ENCODE assay signal across 11 cellular contexts in the genomic region with DNA sequence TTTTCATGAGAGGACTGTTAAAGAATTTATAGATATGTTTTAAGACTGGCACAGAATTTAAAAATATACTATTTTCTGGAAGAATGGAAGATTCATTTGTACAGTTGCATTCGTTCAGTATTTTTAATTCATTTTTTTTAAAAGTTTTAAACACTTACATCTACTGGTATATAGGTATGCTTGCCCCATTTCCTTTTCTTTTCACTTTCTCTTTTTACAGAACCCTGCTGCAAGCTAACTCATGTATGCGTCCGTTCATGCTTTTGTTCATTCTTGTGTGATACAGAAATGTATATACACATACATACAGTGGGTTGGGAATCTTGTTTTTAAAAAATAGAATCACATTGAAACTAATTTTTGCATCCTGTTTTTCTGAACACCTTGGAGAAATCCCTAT. TPM values are rescaled to one million over a fixed set of nuclear protein-coding genes. Genes with fewer than 3 reads are reported as not detected.
DNase-seq lines count a peak whose midpoint lies in the region; ATAC-seq and TF ChIP-seq lines count a peak whose summit lies in the region.
"Had no signal": no experiment of that assay in that cellular context is flagged by ENCODE, and none has a peak within 500 bp of the region (broad histone marks: within the 10 kb centered on the region; RNA-seq: fewer than 3 reads in every experiment).

No MANE protein-coding gene starts in this region.

- H3K4me1 Mint-ChIP-seq in activated naive CD4-positive, alpha-beta T cell treated with anti-CD3 and anti-CD28 coated beads, Interleukin-2, amount 50 U/mL, for 24 hours = peaks cover 80% of the 10 kb centered on the region

- no peaks in the 10 kb centered on the region for H3K9me3 ChIP-seq in KOPT-K1 (ENCODE audit: insufficient read depth, low read length, poor library complexity, severe bottlenecking)
- no peaks in the 10 kb centered on the region for H3K9me3 ChIP-seq in colonic mucosa
- H3K9me3 ChIP-seq in upper lobe of right lung = no peaks in the 10 kb centered on the region
- H3K9me3 ChIP-seq: psoas muscle, suprapubic skin had no signal

- no peaks in the 10 kb centered on the region for H3K9me3 Mint-ChIP-seq in activated naive CD4-positive, alpha-beta T cell treated with anti-CD3 and anti-CD28 coated beads, Interleukin-2, amount 50 U/mL, for 24 hours

- H3K27me3 Mint-ChIP-seq in activated naive CD4-positive, alpha-beta T cell treated with anti-CD3 and anti-CD28 coated beads, Interleukin-2, amount 50 U/mL, for 24 hours = no peaks in the 10 kb centered on the region

- H3K36me3 Mint-ChIP-seq in activated naive CD4-positive, alpha-beta T cell treated with anti-CD3 and anti-CD28 coated beads, Interleukin-2, amount 50 U/mL, for 24 hours = peaks cover 8% of the 10 kb centered on the region

- ATAC-seq in upper lobe of right lung (no peak), GM18870 (IDR thresholded peaks at IDR 0.05; ENCODE audit: unreplicated experiment) (no peak), HG02642 (IDR thresholded peaks at IDR 0.05; ENCODE audit: poor library complexity, unreplicated experiment) (no peak)

- H3K4me1 ChIP-seq in colonic mucosa (no peaks in the 10 kb centered on the region), upper lobe of right lung (peaks cover 24% of the 10 kb centered on the region)
- H3K4me1 ChIP-seq: psoas muscle had no signal

- peak overlapping the region; percentile 96 for H3K27ac Mint-ChIP-seq in activated naive CD4-positive, alpha-beta T cell treated with anti-CD3 and anti-CD28 coated beads, Interleukin-2, amount 50 U/mL, for 24 hours

- H3K9ac ChIP-seq in colonic mucosa (ENCODE audit: low read depth in 2 of 2, low read length in 2 of 2) = no peak overlapping the region

- H3K4me3 Mint-ChIP-seq in activated naive CD4-positive, alpha-beta T cell treated with anti-CD3 and anti-CD28 coated beads, Interleukin-2, amount 50 U/mL, for 24 hours = peak overlapping the region; percentile 84

- no peaks in the 10 kb centered on the region for H3K27me3 ChIP-seq in colonic mucosa
- H3K27me3 ChIP-seq in upper lobe of right lung = no peaks in the 10 kb centered on the region
- H3K27me3 ChIP-seq: suprapubic skin had no signal

- intact Hi-C loops in colonic mucosa (cut with DNase I) (no loop called here), upper lobe of right lung (cut with DNase I) (no loop called here)

- no peak for TF ChIP-seq CTCF in colonic mucosa (IDR thresholded peaks at IDR 0.05)
- no peak for TF ChIP-seq CTCF in upper lobe of right lung (IDR thresholded peaks at IDR 0.05)

- no peak for DNase-seq in activated naive CD4-positive, alpha-beta T cell treated with anti-CD3 and anti-CD28 coated beads, Interleukin-2, amount 50 U/mL, for 16 hours
- DNase-seq in colonic mucosa = no peak
- no peak for DNase-seq in upper lobe of right lung
- DNase-seq in NCI-H187 (lab: John Stamatoyannopoulos, UW) = no peak

- H3K27ac ChIP-seq in KOPT-K1 (ENCODE audit: low read depth, low read length, poor library complexity, severe bottlenecking) = peak overlapping the region; percentile 78
- peak overlapping the region; percentile 39 for H3K27ac ChIP-seq in colonic mucosa
- peak overlapping the region; percentile 15 for H3K27ac ChIP-seq in upper lobe of right lung
- H3K27ac ChIP-seq: psoas muscle had no signal

- H3K4me3 ChIP-seq in colonic mucosa (no peak overlapping the region), upper lobe of right lung (no peak overlapping the region)
- H3K4me3 ChIP-seq: psoas muscle had no signal

- H3K36me3 ChIP-seq in KOPT-K1 (ENCODE audit: insufficient read depth, low read length) (no peaks in the 10 kb centered on the region), colonic mucosa (no peaks in the 10 kb centered on the region), upper lobe of right lung (no peaks in the 10 kb centered on the region)
- H3K36me3 ChIP-seq: suprapubic skin had no signal

RNA-seq across cellular contexts. Expression of a gene that starts 31.0 kb away (rescaled TPM):
- total RNA-seq in colonic mucosa = 10 to 100 TPM; 10.1 to 20.9 TPM
- total RNA-seq in upper lobe of right lung = 55.9 TPM

RNA-seq across cellular contexts. Expression of a gene that starts 48.9 kb away (rescaled TPM):
- 100 to 1,000 TPM; 139 to 196 TPM for total RNA-seq in colonic mucosa
- total RNA-seq in upper lobe of right lung = 149 TPM

RNA-seq across cellular contexts. Expression of a gene that starts 52.1 kb away (rescaled TPM):
- not detected for total RNA-seq in colonic mucosa
- not detected for total RNA-seq in upper lobe of right lung
- total RNA-seq: lower leg skin, suprapubic skin had no signal

Comparison
In these comparisons a context has a peak if more than half of its experiments do, and no peak if none do; other contexts are left out.
1. H3K27ac ChIP-seq: peak in every context shown above with its lines; median percentile 78 in KOPT-K1; 39 in colonic mucosa; 15 in upper lobe of right lung.